10 cellular contexts compared by ENCODE assay signal in the genomic region with DNA sequence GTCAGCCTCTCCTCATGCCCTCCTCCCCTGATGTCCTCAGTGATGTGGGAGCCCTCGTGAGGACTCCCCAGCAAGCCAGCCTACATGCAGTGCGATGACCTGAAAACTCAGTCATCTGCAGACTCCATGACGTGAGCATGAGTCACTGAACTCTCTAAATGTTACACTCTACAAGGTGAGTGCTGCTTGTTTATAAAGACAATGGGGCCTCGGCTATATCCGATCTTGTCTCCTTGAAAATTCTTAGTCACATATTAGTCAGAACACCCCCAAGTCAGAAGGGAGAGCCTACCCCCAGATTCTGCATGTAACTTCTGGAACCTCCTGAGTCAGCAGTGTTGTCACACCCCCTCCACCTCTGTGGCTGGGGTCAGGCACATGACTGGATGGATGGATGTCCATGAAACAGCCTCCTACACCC.
DNase-seq lines count a peak whose midpoint lies in the region; ATAC-seq and TF ChIP-seq lines count a peak whose summit lies in the region.
"Had no signal": no experiment of that assay in that cellular context is flagged by ENCODE, and none has a peak within 500 bp of the region (broad histone marks: within the 10 kb centered on the region; RNA-seq: fewer than 3 reads in every experiment).

No MANE protein-coding gene starts in this region.

- TF ChIP-seq CTCF in astrocyte of the cerebellum (IDR thresholded peaks at IDR 0.05; ENCODE audit: low read depth, low read length, missing control alignments) (no peak), kidney epithelial cell (IDR thresholded peaks at IDR 0.05; ENCODE audit: insufficient read depth, low read length, poor library complexity, severe bottlenecking) (no peak), tibial nerve (IDR thresholded peaks at IDR 0.05) (no peak)

- H3K4me3 ChIP-seq in astrocyte of the cerebellum (ENCODE audit: low read depth, low read length) (no peak overlapping the region), kidney epithelial cell (ENCODE audit: low read depth, low read length) (no peak overlapping the region), tibial nerve (no peak overlapping the region)

- ATAC-seq in GM19328 (IDR thresholded peaks at IDR 0.05; ENCODE audit: unreplicated experiment) (no peak), HG02870 (IDR thresholded peaks at IDR 0.05; ENCODE audit: unreplicated experiment) (no peak)

- peak; percentile 72 for DNase-seq in AG08395 (ENCODE audit: low spot score)
- peak; percentile 87 for DNase-seq in HK-2 (ENCODE audit: unreplicated experiment)
- peak; percentile 86 for DNase-seq in astrocyte of the cerebellum (ENCODE audit: low read depth)
- peak; percentile 100 for DNase-seq in kidney epithelial cell (ENCODE audit: low read depth)
- DNase-seq in tibial nerve (ENCODE audit: low spot score in 2 of 2) = no peak
- DNase-seq in pons (ENCODE audit: low spot score) = no peak
- DNase-seq: RPMI8226 had no signal

- no peak for TF ChIP-seq POLR2A in tibial nerve (IDR thresholded peaks at IDR 0.05)

- in situ Hi-C loops in astrocyte of the cerebellum (cut with HindIII; ENCODE audit: low sequenced_read_pairs) = no loop called here

- H3K9me3 ChIP-seq in tibial nerve = no peaks in the 10 kb centered on the region

- 77 to 79% methylated on average over 5 of the region's 5 CpGs for WGBS in tibial nerve, 2 donors

- H3K27me3 ChIP-seq in kidney epithelial cell (ENCODE audit: control insufficient read depth, insufficient read depth, low read length) (no peaks in the 10 kb centered on the region), tibial nerve (no peaks in the 10 kb centered on the region)

- H3K4me1 ChIP-seq in tibial nerve = no peaks in the 10 kb centered on the region
- H3K4me1 ChIP-seq: parathyroid adenoma had no signal

- no peak for TF ChIP-seq EP300 in tibial nerve (IDR thresholded peaks at IDR 0.05)

- H3K36me3 ChIP-seq in kidney epithelial cell (ENCODE audit: control insufficient read depth, insufficient read depth, low read length) = no peaks in the 10 kb centered on the region
- no peaks in the 10 kb centered on the region for H3K36me3 ChIP-seq in tibial nerve

- H3K27ac ChIP-seq in tibial nerve = no peak overlapping the region
- H3K27ac ChIP-seq: parathyroid adenoma had no signal

Comparison
In these comparisons a context has a peak if more than half of its experiments do, and no peak if none do; other contexts are left out.
1. DNase-seq: peak in AG08395 (single experiment), HK-2 (single experiment), astrocyte of the cerebellum (single experiment) and kidney epithelial cell (single experiment); none in tibial nerve (0 of 2) and pons (single experiment).